In genomic region chr17:43905985-43906852, GRCh38 we compare ENCODE assay signal across 8 cellular contexts. TPM values are rescaled to one million over a fixed set of nuclear protein-coding genes. Genes with fewer than 3 reads are reported as not detected.
DNase-seq lines count a peak whose midpoint lies in the region; ATAC-seq and TF ChIP-seq lines count a peak whose summit lies in the region.

No MANE protein-coding gene starts in this region.

- H3K27ac ChIP-seq in esophagus (ENCODE audit: low read depth in 2 of 2, low read length in 1 of 2) (peak overlapping the region in 1 of 2 donors; percentile 34), testis (peak overlapping the region; percentile 81 to 84)

- no peaks in the 10 kb centered on the region for H3K36me3 Mint-ChIP-seq in activated CD8-positive, alpha-beta T cell treated with anti-CD3 and anti-CD28 coated beads for 36 hours (ENCODE audit: low read depth)

- TF ChIP-seq POLR2A in testis (IDR thresholded peaks at IDR 0.05): no peak

- ATAC-seq in activated CD8-positive, alpha-beta T cell treated with anti-CD3 and anti-CD28 coated beads for 36 hours: peak; percentile 55
- ATAC-seq in HG02571 (IDR thresholded peaks at IDR 0.05; ENCODE audit: unreplicated experiment) (no peak), HG03457 (IDR thresholded peaks at IDR 0.05; ENCODE audit: unreplicated experiment) (no peak)

- H3K9me3 ChIP-seq in esophagus (ENCODE audit: control insufficient read depth in 2 of 2, insufficient read depth in 1 of 2, low read depth in 1 of 2, low read length in 1 of 2): no peaks in the 10 kb centered on the region
- H3K9me3 ChIP-seq in testis: no peaks in the 10 kb centered on the region

- intact Hi-C loops in activated CD8-positive, alpha-beta T cell treated with anti-CD3 and anti-CD28 coated beads for 36 hours (cut with micrococcal nuclease): no loop called here
- intact Hi-C loops in testis (cut with DNase I; ENCODE audit: low total_unique reads): no loop called here

- no peak for TF ChIP-seq RAD21 in Ishikawa (IDR thresholded peaks at IDR 0.05; ENCODE audit: low read depth)

- H3K27me3 ChIP-seq in BJ (ENCODE audit: control insufficient read depth, insufficient read depth, low read length): peaks cover 4% of the 10 kb centered on the region
- H3K27me3 ChIP-seq in esophagus (ENCODE audit: control insufficient read depth in 1 of 2, insufficient read depth in 2 of 2, low read length in 2 of 2): no peaks in the 10 kb centered on the region
- no peaks in the 10 kb centered on the region for H3K27me3 ChIP-seq in testis

- no peaks in the 10 kb centered on the region for H3K9me3 Mint-ChIP-seq in activated CD8-positive, alpha-beta T cell treated with anti-CD3 and anti-CD28 coated beads for 36 hours

- CTCF ChIA-PET in BJ (lab: Yijun Ruan, JAX): interaction anchor here (0.7 to 5.8 kb wide), 7 partner anchors 11 to 38 kb away, joined by 3 to 40 read pairs (median 3); no protein-coding TSS in a partner anchor
- CTCF ChIA-PET in activated CD8-positive, alpha-beta T cell treated with anti-CD3 and anti-CD28 coated beads for 36 hours (lab: Charles Lee): interaction anchor here (0.7 to 4.9 kb wide), 4 partner anchors 26 to 100 kb away, joined by 3 to 44 read pairs (median 4); no protein-coding TSS in a partner anchor

- POLR2A ChIA-PET in BJ (lab: Charles Lee): no interaction called here
- POLR2A ChIA-PET in activated CD8-positive, alpha-beta T cell treated with anti-CD3 and anti-CD28 coated beads for 36 hours (lab: Charles Lee): interaction anchor here (2.0 kb wide), 1 partner anchor 20 kb away, joined by 5 read pairs; no protein-coding TSS in a partner anchor

- DNase-seq in BJ (ENCODE audit: low read depth) (no peak), middle frontal gyrus (ENCODE audit: extremely low spot score, low spot score) (peak; percentile 78), testis (peak; percentile 92)
- DNase-seq in activated CD8-positive, alpha-beta T cell treated with anti-CD3 and anti-CD28 coated beads for 36 hours: peak; percentile 83

- H3K27me3 Mint-ChIP-seq in activated CD8-positive, alpha-beta T cell treated with anti-CD3 and anti-CD28 coated beads for 36 hours: peaks cover 11% of the 10 kb centered on the region

- H3K4me1 Mint-ChIP-seq in activated CD8-positive, alpha-beta T cell treated with anti-CD3 and anti-CD28 coated beads for 36 hours (ENCODE audit: low read depth): peaks cover 13% of the 10 kb centered on the region

- no peaks in the 10 kb centered on the region for H3K36me3 ChIP-seq in BJ (ENCODE audit: control insufficient read depth, insufficient read depth, low read length)
- H3K36me3 ChIP-seq in esophagus (ENCODE audit: control insufficient read depth in 2 of 2, insufficient read depth in 2 of 2, low read length in 1 of 2): no peaks in the 10 kb centered on the region
- no peaks in the 10 kb centered on the region for H3K36me3 ChIP-seq in testis (ENCODE audit: low read depth, missing control alignments)

- peak overlapping the region; percentile 67 for H3K27ac Mint-ChIP-seq in activated CD8-positive, alpha-beta T cell treated with anti-CD3 and anti-CD28 coated beads for 36 hours

- H3K4me3 ChIP-seq in BJ (ENCODE audit: low read depth, low read length): peak overlapping the region; percentile 51
- H3K4me3 ChIP-seq in esophagus (ENCODE audit: low read depth in 1 of 2, low read length in 2 of 2): peak overlapping the region; percentile 31 to 49
- peak overlapping the region; percentile 78 to 87 for H3K4me3 ChIP-seq in testis

- H3K4me1 ChIP-seq in esophagus (ENCODE audit: control insufficient read depth in 2 of 2, insufficient read depth in 2 of 2, low read length in 1 of 2) (peaks cover 2 to 9% of the 10 kb centered on the region in 2 donors), testis (peaks cover 13% of the 10 kb centered on the region)

- no peak for TF ChIP-seq CTCF in BJ (IDR thresholded peaks at IDR 0.05; ENCODE audit: insufficient read depth, low read depth, low read length)
- no peak for TF ChIP-seq CTCF in activated CD8-positive, alpha-beta T cell treated with anti-CD3 and anti-CD28 coated beads for 36 hours (IDR thresholded peaks at IDR 0.05)
- TF ChIP-seq CTCF in testis (IDR thresholded peaks at IDR 0.05): no peak

- H3K4me3 Mint-ChIP-seq in activated CD8-positive, alpha-beta T cell treated with anti-CD3 and anti-CD28 coated beads for 36 hours: peak overlapping the region; percentile 77

- no peak for TF ChIP-seq EP300 in Ishikawa (IDR thresholded peaks at IDR 0.05; ENCODE audit: borderline replicate concordance)

- 4 to 5% methylated on average over 35 to 37 of the region's 37 CpGs for WGBS in esophagus, 2 donors
- 3 to 8% methylated on average over 21 to 37 of the region's 37 CpGs for WGBS in testis, 2 donors

TF ChIP-seq in Ishikawa, 13 proteins besides CTCF, POLR2A, EP300 and RAD21:
- TF ChIP-seq TAF1 (IDR thresholded peaks at IDR 0.05; ENCODE audit: low read depth) (no peak), EGR1 (IDR thresholded peaks at IDR 0.05) (no peak), YY1 (IDR thresholded peaks at IDR 0.05; ENCODE audit: low read depth) (no peak), TCF12 (IDR thresholded peaks at IDR 0.05; ENCODE audit: low read depth) (peak; percentile 40; the same call in 1 of the 2 replicates), MAX (IDR thresholded peaks at IDR 0.05) (peak; percentile 66; the same call in 1 of the 2 replicates), USF1 (IDR thresholded peaks at IDR 0.05) (no peak), CEBPB (IDR thresholded peaks at IDR 0.05) (no peak), NFIC (IDR thresholded peaks at IDR 0.05) (peak; percentile 86), CREB1 (IDR thresholded peaks at IDR 0.05; ENCODE audit: low read depth) (no peak), REST (IDR thresholded peaks at IDR 0.05; ENCODE audit: low read depth) (no peak), TEAD4 (IDR thresholded peaks at IDR 0.05) (no peak), ZBTB7A (IDR thresholded peaks at IDR 0.05; ENCODE audit: low read depth) (no peak), FOXM1 (IDR thresholded peaks at IDR 0.05; ENCODE audit: borderline replicate concordance, low read depth) (no peak)

RNA-seq across cellular contexts. Expression of gene MPP2, which starts 1.1 kb away (rescaled TPM):
- polyA plus RNA-seq in BJ (2011; rRNA removed): 3.1 and 5.3 TPM in 2 replicates
- 4.5 and 6.4 TPM in 2 replicates for polyA minus RNA-seq in BJ (2011; rRNA and poly(A)+ RNA removed)
- 1 to 10 TPM; 6.0 TPM for total RNA-seq in activated CD8-positive, alpha-beta T cell treated with anti-CD3 and anti-CD28 coated beads for 36 hours
- polyA plus RNA-seq in esophagus: under 1 TPM; 0.39 to 0.72 TPM
- total RNA-seq in testis: 10 to 100 TPM; 25.1 to 25.8 TPM
- polyA plus RNA-seq in testis (ENCODE audit: insufficient read depth, low read depth, low replicate concordance): 31.4 TPM

RNA-seq across cellular contexts. Expression of gene PPY, which starts 36.1 kb away (rescaled TPM):
- not detected in 2 replicates for polyA plus RNA-seq in BJ (2011; rRNA removed)
- not detected in 2 replicates for polyA minus RNA-seq in BJ (2011; rRNA and poly(A)+ RNA removed)
- total RNA-seq in activated CD8-positive, alpha-beta T cell treated with anti-CD3 and anti-CD28 coated beads for 36 hours: not detected
- not detected for polyA plus RNA-seq in esophagus
- not detected for total RNA-seq in testis
- 0.99 TPM for polyA plus RNA-seq in testis (ENCODE audit: insufficient read depth, low read depth, low replicate concordance)

RNA-seq across cellular contexts. Expression of gene PYY, which starts 47.5 kb away (rescaled TPM):
- polyA plus RNA-seq in BJ (2011; rRNA removed): not detected in 2 replicates
- polyA minus RNA-seq in BJ (2011; rRNA and poly(A)+ RNA removed): not detected in 2 replicates
- under 1 TPM in 1 of 2 experiments, not detected in 1; 0.29 TPM for total RNA-seq in activated CD8-positive, alpha-beta T cell treated with anti-CD3 and anti-CD28 coated beads for 36 hours
- not detected for polyA plus RNA-seq in esophagus
- under 1 TPM in 1 of 2 donors, not detected in 1; 0.37 TPM for total RNA-seq in testis
- polyA plus RNA-seq in testis (ENCODE audit: insufficient read depth, low read depth, low replicate concordance): 1.5 TPM

RNA-seq across cellular contexts. Expression of gene CD300LG, which starts 59.2 kb away (rescaled TPM):
- polyA plus RNA-seq in BJ (2011; rRNA removed): not detected in 2 replicates
- not detected in 2 replicates for polyA minus RNA-seq in BJ (2011; rRNA and poly(A)+ RNA removed)
- total RNA-seq in activated CD8-positive, alpha-beta T cell treated with anti-CD3 and anti-CD28 coated beads for 36 hours: not detected
- under 1 TPM; 0.47 to 0.48 TPM for polyA plus RNA-seq in esophagus
- total RNA-seq in testis: 10 to 100 TPM; 48.4 to 53.9 TPM
- polyA plus RNA-seq in testis (ENCODE audit: insufficient read depth, low read depth, low replicate concordance): 49.2 TPM
